ENCODE assay signal across 24 cellular contexts in genomic region chr4:47104986-47105385, GRCh38.
"Had no signal": no experiment of that assay in that cellular context is flagged by ENCODE, and none has a peak within 500 bp of the region (broad histone marks: within the 10 kb centered on the region; RNA-seq: fewer than 3 reads in every experiment).

No MANE protein-coding gene starts in this region.

- H3K4me3 Mint-ChIP-seq: activated CD8-positive, alpha-beta T cell treated with anti-CD3 and anti-CD28 coated beads, Interleukin-2, amount 10 ng/mL, durations not matched to agents 7 days and 5 days; activated naive CD8-positive, alpha-beta T cell treated with anti-CD3 and anti-CD28 coated beads, Interleukin-2, amount 50 U/mL, for 24 hours; brain had no signal

- H3K27me3 Mint-ChIP-seq: activated naive CD8-positive, alpha-beta T cell treated with anti-CD3 and anti-CD28 coated beads, Interleukin-2, amount 50 U/mL, for 24 hours; brain had no signal

- H3K4me1 Mint-ChIP-seq: activated naive CD8-positive, alpha-beta T cell treated with anti-CD3 and anti-CD28 coated beads, Interleukin-2, amount 50 U/mL, for 24 hours; brain had no signal

- H3K36me3 Mint-ChIP-seq: activated naive CD4-positive, alpha-beta T cell treated with anti-CD3 and anti-CD28 coated beads, Interleukin-2, amount 50 U/mL, for 72 hours; brain had no signal

- H3K27ac Mint-ChIP-seq: activated CD8-positive, alpha-beta T cell treated with anti-CD3 and anti-CD28 coated beads, Interleukin-2, amount 10 ng/mL, durations not matched to agents 7 days and 5 days; activated naive CD4-positive, alpha-beta T cell treated with anti-CD3 and anti-CD28 coated beads, Interleukin-2, amount 50 U/mL, for 72 hours; activated naive CD8-positive, alpha-beta T cell treated with anti-CD3 and anti-CD28 coated beads, Interleukin-2, amount 50 U/mL, for 24 hours; brain had no signal

- H3K9me3 Mint-ChIP-seq: activated naive CD8-positive, alpha-beta T cell treated with anti-CD3 and anti-CD28 coated beads, Interleukin-2, amount 50 U/mL, for 24 hours; brain had no signal

- H3K4me3 ChIP-seq: SJCRH30 had no signal

- DNase-seq: activated CD4-positive, alpha-beta T cell treated with anti-CD3 and anti-CD28 coated beads for 48 hours; activated CD4-positive, alpha-beta T cell treated with anti-CD3 and anti-CD28 coated beads, Interleukin-2, amount 50 U/mL, for 4 hours; activated CD4-positive, CD25-positive, alpha-beta regulatory T cell treated with anti-CD3 and anti-CD28 coated beads, Interleukin-2, amount 50 U/mL, for 72 hours; activated CD8-positive, alpha-beta memory T cell treated with anti-CD3 and anti-CD28 coated beads, Interleukin-2, amount 50 U/mL, for 48 hours; activated CD8-positive, alpha-beta T cell treated with anti-CD3 and anti-CD28 coated beads, Interleukin-2, amount 10 ng/mL, durations not matched to agents 7 days and 5 days; activated effector memory CD4-positive, alpha-beta T cell treated with Interleukin-2 at 50 U/mL for 16 hours; activated naive CD4-positive, alpha-beta T cell; activated naive CD8-positive, alpha-beta T cell treated with anti-CD3 and anti-CD28 coated beads, Interleukin-2, amount 50 U/mL, for 24 hours; activated T-cell treated with anti-CD3 and anti-CD28 coated beads, Interleukin-2, amount 50 U/mL, for 1 hour; amygdala; Karpas-422; NCI-H1048; NCI-H146; NCI-H187 treated with DMSO at 0.1 percent for 48 hours; NCI-H2081 treated with DMSO at 0.1 percent for 48 hours; NCI-H526; NCI-H82; Right ventricle myocardium superior; RPMI8226; SJCRH30; SK-N-SH; T-helper 1 cell had no signal
